In genomic region chr1:16236091-16236494, GRCh38 we compare ENCODE assay signal across 8 cellular contexts. TPM values are rescaled to one million over a fixed set of nuclear protein-coding genes. Genes with fewer than 3 reads are reported as not detected.
DNase-seq lines count a peak whose midpoint lies in the region; ATAC-seq and TF ChIP-seq lines count a peak whose summit lies in the region.

No MANE protein-coding gene starts in this region.

- TF ChIP-seq CTCF in VCaP (conservative IDR thresholded peaks at IDR 0.05): peak; percentile 50
- peak in 4 of 6 experiments; percentile 40 to 64 (median 44) for TF ChIP-seq CTCF in upper lobe of left lung (IDR thresholded peaks at IDR 0.05)

- H3K4me1 Mint-ChIP-seq in naive thymus-derived CD8-positive, alpha-beta T cell: peaks cover 9 to 28% (median 20%) of the 10 kb centered on the region in 4 donors

- H3K9me3 ChIP-seq in effector memory CD4-positive, alpha-beta T cell (ENCODE audit: control insufficient read depth, low read length): no peaks in the 10 kb centered on the region
- H3K9me3 ChIP-seq in upper lobe of left lung: no peaks in the 10 kb centered on the region

- peaks cover 0 to 6% (median 0%) of the 10 kb centered on the region in 3 donors for H3K36me3 Mint-ChIP-seq in naive thymus-derived CD8-positive, alpha-beta T cell

- no peaks in the 10 kb centered on the region for H3K9me3 Mint-ChIP-seq in naive thymus-derived CD8-positive, alpha-beta T cell

- peak overlapping the region; percentile 86 for H3K4me3 ChIP-seq in effector memory CD4-positive, alpha-beta T cell (ENCODE audit: insufficient read depth, low read depth, low read length, poor library complexity, severe bottlenecking)
- peak overlapping the region in 3 of 4 donors; percentile 59 to 70 (median 69) for H3K4me3 ChIP-seq in upper lobe of left lung

- no peaks in the 10 kb centered on the region for H3K27me3 Mint-ChIP-seq in naive thymus-derived CD8-positive, alpha-beta T cell

- no peaks in the 10 kb centered on the region for H3K27me3 ChIP-seq in effector memory CD4-positive, alpha-beta T cell (replicated peaks; ENCODE audit: control insufficient read depth, insufficient read depth, low read length, poor library complexity, severe bottlenecking)
- H3K27me3 ChIP-seq in upper lobe of left lung: no peaks in the 10 kb centered on the region

- no peak for TF ChIP-seq EP300 in upper lobe of left lung (IDR thresholded peaks at IDR 0.05)

- WGBS in upper lobe of left lung, 2 donors: 37% methylated on average over 2 to 5 of the region's 5 CpGs

- peak in 1 of 4 donors; percentile 19 for TF ChIP-seq POLR2A in upper lobe of left lung (IDR thresholded peaks at IDR 0.05)

- DNase-seq in activated CD4-positive, CD25-positive, alpha-beta regulatory T cell treated with anti-CD3 and anti-CD28 coated beads, Interleukin-2, amount 50 U/mL, for 16 hours (ENCODE audit: low read depth, low spot score): peak; percentile 16
- DNase-seq in activated CD4-positive, CD25-positive, alpha-beta regulatory T cell treated with anti-CD3 and anti-CD28 coated beads, Interleukin-2, amount 50 U/mL, for 72 hours: no peak
- DNase-seq in NCI-H1105 treated with DMSO at 0.1 percent for 48 hours (lab: John Stamatoyannopoulos, UW) (peak; percentile 78), upper lobe of left lung (peak in 1 of 2 donors; percentile 56)
- DNase-seq in effector memory CD4-positive, alpha-beta T cell: peak; percentile 19 to 37 (median 34)
- peak; percentile 37 to 76 (median 56) for DNase-seq in naive thymus-derived CD8-positive, alpha-beta T cell

- peak overlapping the region; percentile 88 for H3K27ac ChIP-seq in VCaP
- peak overlapping the region; percentile 81 for H3K27ac ChIP-seq in effector memory CD4-positive, alpha-beta T cell (ENCODE audit: insufficient read depth, low read length, poor library complexity, severe bottlenecking)
- peak overlapping the region; percentile 86 to 91 (median 89) for H3K27ac ChIP-seq in upper lobe of left lung

- POLR2A ChIA-PET in naive thymus-derived CD8-positive, alpha-beta T cell (lab: Charles Lee): interaction anchor here (1.4 kb wide), 1 partner anchor 30 kb away, joined by 8 read pairs; no protein-coding TSS in a partner anchor

- H3K36me3 ChIP-seq in effector memory CD4-positive, alpha-beta T cell (ENCODE audit: control insufficient read depth, insufficient read depth, low read length): no peaks in the 10 kb centered on the region
- H3K36me3 ChIP-seq in upper lobe of left lung: peaks cover 0 to 8% (median 0%) of the 10 kb centered on the region in 4 donors

- H3K4me3 Mint-ChIP-seq in naive thymus-derived CD8-positive, alpha-beta T cell: peak overlapping the region; percentile 90 to 95 (median 92)

- peak; percentile 52 for ATAC-seq in HG02759 (IDR thresholded peaks at IDR 0.05; ENCODE audit: unreplicated experiment)
- peak; percentile 78 to 85 for ATAC-seq in naive thymus-derived CD8-positive, alpha-beta T cell
- ATAC-seq in upper lobe of left lung (ENCODE audit: low FRiP score in 2 of 2): peak; percentile 57 to 85

- H3K27ac Mint-ChIP-seq in naive thymus-derived CD8-positive, alpha-beta T cell: peak overlapping the region; percentile 86 to 99 (median 96)

- H3K4me1 ChIP-seq in effector memory CD4-positive, alpha-beta T cell (ENCODE audit: control insufficient read depth, insufficient read depth, low read length, poor library complexity, severe bottlenecking): peaks cover 19% of the 10 kb centered on the region
- peaks cover 16 to 23% (median 20%) of the 10 kb centered on the region in 4 donors for H3K4me1 ChIP-seq in upper lobe of left lung

RNA-seq across cellular contexts. Expression of gene CPLANE2, which starts 0.9 kb away (rescaled TPM):
- 1 to 10 TPM; 8.8 to 9.6 TPM for total RNA-seq in naive thymus-derived CD8-positive, alpha-beta T cell
- polyA plus RNA-seq in naive thymus-derived CD8-positive, alpha-beta T cell: 1 to 10 TPM; 1.7 to 2.9 (median 2.7) TPM
- total RNA-seq in upper lobe of left lung: 10 to 100 TPM in 2 of 6 donors, 1 to 10 TPM in 4; 3.0 to 11.6 (median 8.0) TPM

RNA-seq across cellular contexts. Expression of gene ARHGEF19, which starts 23.6 kb away (rescaled TPM):
- total RNA-seq in naive thymus-derived CD8-positive, alpha-beta T cell: 10 to 100 TPM; 11.9 to 12.7 TPM
- polyA plus RNA-seq in naive thymus-derived CD8-positive, alpha-beta T cell: 1 to 10 TPM; 6.4 to 8.9 (median 7.7) TPM
- 10 to 100 TPM in 4 of 6 donors, 1 to 10 TPM in 2; 3.5 to 70.2 (median 12.6) TPM for total RNA-seq in upper lobe of left lung
